In the genomic region with DNA sequence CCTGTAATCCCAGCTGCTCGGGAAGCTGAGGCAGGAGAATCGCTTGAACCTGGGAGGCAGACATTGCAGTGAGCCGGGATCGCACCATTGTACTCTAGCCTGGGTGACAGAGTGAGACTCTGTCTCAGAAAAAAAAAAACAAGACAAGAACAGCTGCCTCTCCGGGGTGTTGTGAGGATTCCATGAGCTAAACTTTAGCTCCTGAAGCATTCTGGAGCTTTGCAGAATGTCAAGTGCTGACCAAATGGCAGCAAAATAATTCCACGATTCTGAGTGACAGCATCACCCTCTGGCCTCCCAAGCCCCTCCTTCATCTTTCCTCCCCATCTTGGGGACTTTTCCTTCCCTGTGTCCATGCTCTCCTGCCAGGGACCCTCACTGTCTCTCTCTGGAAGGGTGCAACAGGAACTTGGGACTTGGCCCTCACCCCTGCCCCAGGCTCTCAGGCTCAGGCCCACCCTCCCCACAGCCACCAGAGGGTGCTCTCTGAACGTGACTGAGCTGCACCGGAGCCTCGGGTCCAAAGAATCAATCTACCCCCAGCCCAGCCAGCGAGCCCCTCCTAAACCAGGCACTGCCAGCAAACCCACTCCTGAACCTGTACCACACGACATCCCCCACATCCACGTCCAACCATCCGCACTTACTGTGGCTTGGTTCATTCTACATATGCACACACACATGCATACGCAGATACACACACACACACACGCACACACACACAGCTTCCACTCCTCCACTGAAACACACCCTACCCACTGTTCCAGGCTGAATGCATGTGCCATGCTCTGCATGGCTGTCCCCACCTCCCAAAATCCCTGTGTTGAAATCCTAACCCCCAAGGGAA, we compare ENCODE assay signal across 8 cellular contexts. TPM values are rescaled to one million over a fixed set of nuclear protein-coding genes. Genes with fewer than 3 reads are reported as not detected.
DNase-seq lines count a peak whose midpoint lies in the region; FAIRE-seq and TF ChIP-seq lines count a peak whose summit lies in the region.

No MANE protein-coding gene starts in this region.

- peak; percentile 67 for DNase-seq in GM12891 (ENCODE audit: insufficient read length, low spot score)
- peak; percentile 30 for DNase-seq in activated naive CD8-positive, alpha-beta T cell treated with anti-CD3 and anti-CD28 coated beads, Interleukin-2, amount 50 U/mL, for 16 hours (ENCODE audit: low read depth, low spot score)
- DNase-seq in keratinocyte (ENCODE audit: low read depth, low spot score): no peak
- peak in 2 of 3 experiments; percentile 34 to 42 for DNase-seq in stimulated activated CD4-positive, alpha-beta T cell treated with anti-CD3 and anti-CD28 coated beads, TNF-alpha, amount 100 ng/mL, for 24 hours (ENCODE audit: low read depth in 3 of 3)
- no peak for DNase-seq in NCI-H2107 (lab: John Stamatoyannopoulos, UW)
- DNase-seq in globus pallidus (ENCODE audit: low spot score): no peak

- no peaks in the 10 kb centered on the region for H3F3A ChIP-seq in SU-DHL-6 (ENCODE audit: insufficient read depth)

- H3K9me2 ChIP-seq in SU-DHL-6 (replicated peaks; ENCODE audit: insufficient read depth, low read length): no peaks in the 10 kb centered on the region

- H3K9me1 ChIP-seq in keratinocyte (ENCODE audit: control insufficient read depth, extremely low read depth, insufficient read depth, low read length): peaks cover 2% of the 10 kb centered on the region

- peak; percentile 84 for TF ChIP-seq CTCF in 22Rv1 (IDR thresholded peaks at IDR 0.05)
- TF ChIP-seq CTCF in SU-DHL-6 (IDR thresholded peaks at IDR 0.05; ENCODE audit: insufficient read depth, low read length, poor library complexity, severe bottlenecking): peak; percentile 75
- TF ChIP-seq CTCF in keratinocyte (optimal IDR thresholded peaks at IDR 0.05 in 1 of 3, IDR thresholded peaks at IDR 0.05 in 1 of 3, conservative IDR thresholded peaks at IDR 0.05 in 1 of 3; ENCODE audit: extremely low read depth in 1 of 3, insufficient read depth in 2 of 3, low read length in 3 of 3): peak in 2 of 3 experiments; percentile 64 to 82

- H3K79me2 ChIP-seq in SU-DHL-6 (ENCODE audit: insufficient read depth, low read length): no peaks in the 10 kb centered on the region
- H3K79me2 ChIP-seq in keratinocyte (ENCODE audit: control insufficient read depth, insufficient read depth, low read length): peaks cover 52% of the 10 kb centered on the region

- no peaks in the 10 kb centered on the region for H3K27me3 ChIP-seq in SU-DHL-6 (ENCODE audit: low read length)
- no peaks in the 10 kb centered on the region for H3K27me3 ChIP-seq in keratinocyte (ENCODE audit: control insufficient read depth, extremely low read depth, insufficient read depth, low read length)

- FAIRE-seq in GM12891 (lab: Jason Lieb, UNC) (peak; percentile 91), keratinocyte (lab: Jason Lieb, UNC) (peak; percentile 63)

- TF ChIP-seq POLR2A in GM12891 (IDR thresholded peaks at IDR 0.05; ENCODE audit: low read depth, low read length): no peak

- H2AFZ ChIP-seq in SU-DHL-6 (ENCODE audit: low read depth, low read length, severe bottlenecking) (no peak overlapping the region), keratinocyte (ENCODE audit: control insufficient read depth, low read length) (no peak overlapping the region)

- no peaks in the 10 kb centered on the region for H3K9me3 ChIP-seq in SU-DHL-6 (ENCODE audit: insufficient read depth, low read length)
- H3K9me3 ChIP-seq in keratinocyte (ENCODE audit: control insufficient read depth, low read depth, low read length): no peaks in the 10 kb centered on the region

- H3K4me2 ChIP-seq in SU-DHL-6 (ENCODE audit: low read depth, low read length, poor library complexity, severe bottlenecking) (no peak overlapping the region), keratinocyte (ENCODE audit: control insufficient read depth, extremely low read depth, insufficient read depth, low read depth, low read length) (no peak overlapping the region)

- H3K4me3 ChIP-seq in SU-DHL-6 (ENCODE audit: insufficient read depth, low read length, poor library complexity, severe bottlenecking) (no peak overlapping the region), keratinocyte (ENCODE audit: control insufficient read depth in 2 of 3, extremely low read depth in 1 of 3, insufficient read depth in 2 of 3, low read depth in 1 of 3, low read length in 3 of 3) (no peak overlapping the region)

- H3K27ac ChIP-seq in 22Rv1 (no peak overlapping the region), SU-DHL-6 (ENCODE audit: low read depth, low read length) (no peak overlapping the region), keratinocyte (ENCODE audit: control insufficient read depth, insufficient read depth, low read length) (no peak overlapping the region)

- H3K4me1 ChIP-seq in keratinocyte (ENCODE audit: control insufficient read depth, extremely low read depth, insufficient read depth, low read length): peaks cover 58% of the 10 kb centered on the region

- H3K36me3 ChIP-seq in SU-DHL-6 (ENCODE audit: low read length) (no peaks in the 10 kb centered on the region), keratinocyte (ENCODE audit: control insufficient read depth in 2 of 2, extremely low read depth in 1 of 2, insufficient read depth in 2 of 2, low read length in 2 of 2) (peaks cover 25 to 28% of the 10 kb centered on the region in 2 experiments)

- H4K20me1 ChIP-seq in SU-DHL-6 (ENCODE audit: low read depth, low read length) (no peaks in the 10 kb centered on the region), keratinocyte (ENCODE audit: control insufficient read depth, extremely low read depth, insufficient read depth, low read length) (peaks cover 14% of the 10 kb centered on the region)

- dilution Hi-C loops in keratinocyte (cut with MboI; ENCODE audit: extremely low pct_ligation_motif_present, low sequenced_read_pairs): no loop called here

- H3K9ac ChIP-seq in SU-DHL-6 (ENCODE audit: low read length) (no peak overlapping the region), keratinocyte (ENCODE audit: control insufficient read depth, extremely low read depth, insufficient read depth, low read length) (peak overlapping the region; percentile 3)

TF ChIP-seq in GM12891, 5 proteins besides CTCF, POLR2A, EP300 and RAD21:
- TF ChIP-seq POU2F2 (IDR thresholded peaks at IDR 0.05; ENCODE audit: low read depth, low read length): peak; percentile 51; the same call in 1 of the 2 replicates
- TF ChIP-seq TAF1 (IDR thresholded peaks at IDR 0.05; ENCODE audit: low read depth, low read length): no peak

RNA-seq across cellular contexts. Expression of a gene that starts 45.7 kb away (rescaled TPM):
- polyA plus RNA-seq in GM12891 (2012; ENCODE audit: low read depth, missing spikeins): 61.5 TPM
- polyA plus RNA-seq in keratinocyte: 195 to 349 TPM (median 226 TPM) in 3 replicates
- 45.1 TPM for polyA plus RNA-seq in keratinocyte (2011; ENCODE audit: low read depth)
- 181 and 317 TPM in 2 replicates for polyA plus RNA-seq in keratinocyte (2011; cell fraction: cytosol; rRNA removed)
- 182 and 242 TPM in 2 replicates for polyA plus RNA-seq in keratinocyte (2011; cell fraction: nucleus; rRNA removed)
- polyA plus RNA-seq in keratinocyte (2012; ENCODE audit: low replicate concordance): 89.4 and 275 TPM in 2 replicates
- 126 to 203 TPM (median 149 TPM) in 3 replicates for polyA minus RNA-seq in keratinocyte
- 156 TPM for polyA minus RNA-seq in keratinocyte (2011; cell fraction: cytosol; rRNA and poly(A)+ RNA removed)
- polyA minus RNA-seq in keratinocyte (2011; cell fraction: nucleus; rRNA and poly(A)+ RNA removed): 79.8 and 80.3 TPM in 2 replicates

Comparison
In these comparisons a context has a peak if more than half of its experiments do, and no peak if none do; other contexts are left out.
1. DNase-seq: peak in GM12891 (single experiment), activated naive CD8-positive, alpha-beta T cell treated with anti-CD3 and anti-CD28 coated beads, Interleukin-2, amount 50 U/mL, for 16 hours (single experiment) and stimulated activated CD4-positive, alpha-beta T cell treated with anti-CD3 and anti-CD28 coated beads, TNF-alpha, amount 100 ng/mL, for 24 hours (2 of 3); none in keratinocyte (single experiment), NCI-H2107 (single experiment) and globus pallidus (single experiment).
2. Peak in every context shown above with its lines, with median percentiles within 50 percentile points of each other: CTCF ChIP-seq.